19 cellular contexts compared by ENCODE assay signal in the genomic region with DNA sequence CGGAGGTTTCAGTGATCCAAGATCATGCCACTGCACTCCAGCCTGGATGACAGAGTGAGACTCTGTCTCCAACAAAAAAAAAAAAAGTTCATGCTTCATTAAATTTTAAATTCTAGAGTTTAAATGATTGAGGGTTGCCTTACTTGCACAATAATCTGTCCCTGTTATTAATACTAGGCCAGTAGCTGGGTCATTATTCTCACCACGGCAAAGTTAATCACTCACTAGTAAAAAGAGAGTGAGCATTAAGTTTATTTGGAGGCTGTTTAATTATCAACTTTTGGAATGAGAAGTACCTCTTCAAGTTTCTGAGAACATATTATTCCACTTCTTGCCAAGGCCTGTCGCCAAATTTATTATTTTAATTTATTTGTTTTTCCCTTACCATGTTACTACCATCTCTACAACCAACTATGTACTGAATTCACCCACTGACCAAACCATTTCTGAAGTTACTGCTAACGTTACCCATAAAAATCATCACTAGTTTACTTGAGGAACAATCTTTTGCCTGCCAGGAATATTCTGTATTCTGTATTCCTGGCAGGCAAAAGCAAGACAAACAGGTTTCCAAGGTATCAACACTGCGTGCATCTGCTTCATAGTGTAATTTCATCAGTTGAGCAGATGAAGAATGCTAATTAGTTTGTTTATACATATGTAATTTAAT. TPM values are rescaled to one million over a fixed set of nuclear protein-coding genes. Genes with fewer than 3 reads are reported as not detected.
DNase-seq lines count a peak whose midpoint lies in the region; ATAC-seq and TF ChIP-seq lines count a peak whose summit lies in the region.
"Had no signal": no experiment of that assay in that cellular context is flagged by ENCODE, and none has a peak within 500 bp of the region (broad histone marks: within the 10 kb centered on the region; RNA-seq: fewer than 3 reads in every experiment).

No MANE protein-coding gene starts in this region.

- no peaks in the 10 kb centered on the region for H3K27me3 Mint-ChIP-seq in Calu3 (ENCODE audit: unreplicated experiment)
- H3K27me3 Mint-ChIP-seq in mesothelial cell of epicardium (ENCODE audit: low read depth) = no peaks in the 10 kb centered on the region
- peaks cover 3% of the 10 kb centered on the region for H3K27me3 Mint-ChIP-seq in activated T-cell treated with anti-CD3 and anti-CD28 coated beads, Interleukin-2, amount 50 U/mL, for 24 hours

- H3K36me3 Mint-ChIP-seq in Calu3 (ENCODE audit: insufficient read depth, unreplicated experiment) (peaks cover 6% of the 10 kb centered on the region), mesothelial cell of epicardium (peaks cover 16% of the 10 kb centered on the region)
- no peaks in the 10 kb centered on the region for H3K36me3 Mint-ChIP-seq in activated T-cell treated with anti-CD3 and anti-CD28 coated beads, Interleukin-2, amount 50 U/mL, for 24 hours (ENCODE audit: low read depth)

- no peak for TF ChIP-seq CTCF in Calu3 (IDR thresholded peaks at IDR 0.05; ENCODE audit: unreplicated experiment)
- TF ChIP-seq CTCF in mesothelial cell of epicardium (IDR thresholded peaks at IDR 0.05; ENCODE audit: unreplicated experiment) = no peak

- no peaks in the 10 kb centered on the region for H3K27me3 ChIP-seq in endocrine pancreas (ENCODE audit: control insufficient read depth, insufficient read depth, low read length)

- no peak for DNase-seq in Calu3
- DNase-seq in mesothelial cell of epicardium (ENCODE audit: low spot score in 2 of 2, unreplicated experiment in 2 of 2) = no peak
- DNase-seq in activated T-cell treated with anti-CD3 and anti-CD28 coated beads, Interleukin-2, amount 50 U/mL, for 24 hours = no peak
- DNase-seq in mucosa of gallbladder (ENCODE audit: low spot score) = no peak
- no peak for DNase-seq in NOMO-1 (lab: John Stamatoyannopoulos, UW; ENCODE audit: unreplicated experiment in 2 of 2)
- DNase-seq: AML-193, amniotic stem cell, erythroblast, glutamatergic neuron, islet precursor cell, NCI-H146, NCI-H510A treated with DMSO at 0.1 percent for 48 hours, posterior cingulate gyrus, substantia nigra, T-helper 1 cell had no signal

- peak overlapping the region; percentile 75 for H3K27ac Mint-ChIP-seq in Calu3 (ENCODE audit: unreplicated experiment)
- peak overlapping the region; percentile 65 for H3K27ac Mint-ChIP-seq in mesothelial cell of epicardium
- no peak overlapping the region for H3K27ac Mint-ChIP-seq in activated T-cell treated with anti-CD3 and anti-CD28 coated beads, Interleukin-2, amount 50 U/mL, for 24 hours

- H3K4me3 Mint-ChIP-seq in Calu3 (ENCODE audit: low read depth, unreplicated experiment) (peak overlapping the region; percentile 61), mesothelial cell of epicardium (no peak overlapping the region)
- H3K4me3 Mint-ChIP-seq in activated T-cell treated with anti-CD3 and anti-CD28 coated beads, Interleukin-2, amount 50 U/mL, for 24 hours = no peak overlapping the region

- ATAC-seq in HG03159 (IDR thresholded peaks at IDR 0.05; ENCODE audit: unreplicated experiment) (peak; percentile 66), GM21576 (IDR thresholded peaks at IDR 0.05; ENCODE audit: unreplicated experiment) (no peak)

- intact Hi-C loops in Calu3 (cut with micrococcal nuclease; ENCODE audit: unreplicated experiment) = loop anchor here (1.0 to 10.0 kb wide), 2 partner anchors 92 to 163 kb away; no protein-coding TSS in a partner anchor

- peaks cover 14% of the 10 kb centered on the region for H3K4me1 ChIP-seq in endocrine pancreas (ENCODE audit: control insufficient read depth, insufficient read depth, low read length)

- peak overlapping the region; percentile 22 for H3K4me3 ChIP-seq in endocrine pancreas (ENCODE audit: control insufficient read depth, insufficient read depth, low read length)

- H3K9me3 Mint-ChIP-seq in Calu3 (ENCODE audit: low read depth, unreplicated experiment) (no peaks in the 10 kb centered on the region), mesothelial cell of epicardium (peaks cover 7% of the 10 kb centered on the region)
- H3K9me3 Mint-ChIP-seq in activated T-cell treated with anti-CD3 and anti-CD28 coated beads, Interleukin-2, amount 50 U/mL, for 24 hours = no peaks in the 10 kb centered on the region

- CTCF ChIA-PET in Calu3 (lab: Charles Lee) = interaction anchor here (0.7 kb wide), 1 partner anchor 11 kb away, joined by 3 read pairs; no protein-coding TSS in a partner anchor

- H3K9ac ChIP-seq in endocrine pancreas (ENCODE audit: control insufficient read depth, insufficient read depth, low read length) = no peak overlapping the region

- no TSS peak for BruUV-seq in Calu3 (replicated peaks; lab: Mats Ljungman, UMichigan)

- H3K9me3 ChIP-seq in endocrine pancreas (ENCODE audit: control insufficient read depth, low read length) = no peaks in the 10 kb centered on the region

- H3K4me1 Mint-ChIP-seq in Calu3 (ENCODE audit: low read depth, unreplicated experiment) = peaks cover 39% of the 10 kb centered on the region
- H3K4me1 Mint-ChIP-seq in mesothelial cell of epicardium = peaks cover 42% of the 10 kb centered on the region
- no peaks in the 10 kb centered on the region for H3K4me1 Mint-ChIP-seq in activated T-cell treated with anti-CD3 and anti-CD28 coated beads, Interleukin-2, amount 50 U/mL, for 24 hours (ENCODE audit: low read depth)

- no peaks in the 10 kb centered on the region for H3K36me3 ChIP-seq in endocrine pancreas (ENCODE audit: control insufficient read depth, insufficient read depth, low read length)

RNA-seq across cellular contexts. Expression of a gene that starts 26.5 kb away (rescaled TPM):
- total RNA-seq in Calu3 (2022) (19.0 and 23.6 TPM in 2 replicates), mesothelial cell of epicardium (49.1 to 52.3 TPM (median 52.2 TPM) in 3 replicates), mucosa of gallbladder (20.0 TPM)
- total RNA-seq: LHCN-M2 had no signal
